Comparison of ENCODE assay signal across 1 cellular context in genomic region chr16:87177627-87178026, GRCh38.
TF ChIP-seq lines count a peak whose summit lies in the region.

No MANE protein-coding gene starts in this region.

TF ChIP-seq in GM23338, 12 proteins besides CTCF, POLR2A, EP300 and RAD21:
- TF ChIP-seq ETS1 (IDR thresholded peaks at IDR 0.05) (no peak), REST (IDR thresholded peaks at IDR 0.05; ENCODE audit: unreplicated experiment) (no peak), STAT1 (IDR thresholded peaks at IDR 0.05; ENCODE audit: unreplicated experiment) (no peak), ZNF331 (CRISPR knock-in tag; IDR thresholded peaks at IDR 0.05; ENCODE audit: low read depth) (no peak), POLR2AphosphoS5 (IDR thresholded peaks at IDR 0.05; ENCODE audit: low read depth) (no peak), ZNF462 (CRISPR knock-in tag; IDR thresholded peaks at IDR 0.05) (no peak)
TF ChIP-seq in GM23338: peak in this region for 0.
